In genomic region chr22:29302681-29303465, GRCh38 we compare ENCODE assay signal across 13 cellular contexts. TPM values are rescaled to one million over a fixed set of nuclear protein-coding genes. Genes with fewer than 3 reads are reported as not detected.
A peak's percentile ranks its signal among the peaks of the same experiment; 100 is the strongest.
DNase-seq lines count a peak whose midpoint lies in the region; ATAC-seq and TF ChIP-seq lines count a peak whose summit lies in the region.
"Had no signal": no experiment of that assay in that cellular context is flagged by ENCODE, and none has a peak within 500 bp of the region (broad histone marks: within the 10 kb centered on the region; RNA-seq: fewer than 3 reads in every experiment).

No MANE protein-coding gene starts in this region.

- H3K27me3 ChIP-seq in dorsolateral prefrontal cortex: no peaks in the 10 kb centered on the region
- H3K27me3 ChIP-seq in psoas muscle (ENCODE audit: insufficient read depth in 3 of 3, low read length in 2 of 3): no peaks in the 10 kb centered on the region
- H3K27me3 ChIP-seq: MG63 had no signal

- peaks cover 41% of the 10 kb centered on the region for H3K4me1 Mint-ChIP-seq in CD14-positive monocyte
- H3K4me1 Mint-ChIP-seq in HFFc6 (ENCODE audit: low read depth): no peaks in the 10 kb centered on the region

- H3K4me3 ChIP-seq in dorsolateral prefrontal cortex (no peak overlapping the region), psoas muscle (no peak overlapping the region)
- H3K4me3 ChIP-seq: MG63 had no signal

- H3K9me3 ChIP-seq in psoas muscle: no peaks in the 10 kb centered on the region
- H3K9me3 ChIP-seq: MG63 had no signal

- H3K27me3 Mint-ChIP-seq in CD14-positive monocyte (ENCODE audit: low read depth in 3 of 3): peaks cover 22 to 30% (median 23%) of the 10 kb centered on the region in 3 donors
- H3K27me3 Mint-ChIP-seq in HFFc6 (ENCODE audit: insufficient read depth): peaks cover 9% of the 10 kb centered on the region

- H3K36me3 Mint-ChIP-seq in CD14-positive monocyte (peaks cover 35 to 38% of the 10 kb centered on the region in 2 donors), HFFc6 (ENCODE audit: low read depth) (peaks cover 23% of the 10 kb centered on the region)

- DNase-seq in CD14-positive monocyte (ENCODE audit: low spot score) (no peak), HFFc6 (no peak), dorsolateral prefrontal cortex (peak in 1 of 10 donors; percentile 44), psoas muscle (peak in 1 of 2 donors; percentile 69), cortex of kidney (lab: John Stamatoyannopoulos, UW) (no peak), KG1 (lab: John Stamatoyannopoulos, UW) (no peak), NCI-H146 treated with DMSO at 0.1 percent for 48 hours (lab: John Stamatoyannopoulos, UW; ENCODE audit: unreplicated experiment) (no peak)
- DNase-seq: activated CD4-positive, alpha-beta T cell treated with anti-CD3 and anti-CD28 coated beads, Interleukin-2, amount 50 U/mL, for 1 hour; effector memory CD8-positive, alpha-beta T cell; MG63; NCI-H748 treated with DMSO at 0.1 percent for 48 hours had no signal

- peaks cover 0 to 8% (median 1%) of the 10 kb centered on the region in 7 donors for H3K9me3 Mint-ChIP-seq in CD14-positive monocyte
- H3K9me3 Mint-ChIP-seq in HFFc6: no peaks in the 10 kb centered on the region
- H3K9me3 Mint-ChIP-seq: effector memory CD8-positive, alpha-beta T cell; T-cell had no signal

- H3K4me3 Mint-ChIP-seq in CD14-positive monocyte: no peak overlapping the region
- H3K4me3 Mint-ChIP-seq in HFFc6: no peak overlapping the region
- H3K4me3 Mint-ChIP-seq: activated naive CD8-positive, alpha-beta T cell; effector memory CD8-positive, alpha-beta T cell; T-cell had no signal

- H3K4me1 ChIP-seq in psoas muscle: peaks cover 1% of the 10 kb centered on the region

- H3K27ac ChIP-seq in dorsolateral prefrontal cortex (peak overlapping the region in 58 of 59 donors; percentile 25 to 90 (median 74)), psoas muscle (peak overlapping the region; percentile 21)

- peak in 3 of 4 donors; percentile 14 to 31 (median 26) for ATAC-seq in psoas muscle
- ATAC-seq: effector memory CD8-positive, alpha-beta T cell had no signal

- TF ChIP-seq CTCF in CD14-positive monocyte (IDR thresholded peaks at IDR 0.05) (no peak), HFFc6 (IDR thresholded peaks at IDR 0.05) (0 out of 2 replicates have a peak, but pooled peaks have one; percentile 5), dorsolateral prefrontal cortex (IDR thresholded peaks at IDR 0.05 in 54 of 56, conservative IDR thresholded peaks at IDR 0.05 in 2 of 56; ENCODE audit: low read depth in 1 of 56, partially characterized antibody in 56 of 56) (peak in 7 of 56 donors; percentile 4 to 33 (median 23)), psoas muscle (IDR thresholded peaks at IDR 0.05) (no peak)

- WGBS in psoas muscle, 3 donors: 23 to 34% (median 23%) methylated on average over 13 of the region's 13 CpGs

- H3K27ac Mint-ChIP-seq in CD14-positive monocyte (peak overlapping the region in 6 of 7 donors; percentile 72 to 84 (median 78)), HFFc6 (no peak overlapping the region)
- H3K27ac Mint-ChIP-seq: activated naive CD8-positive, alpha-beta T cell; T-cell had no signal

- H3K36me3 ChIP-seq in psoas muscle (ENCODE audit: insufficient read depth in 1 of 2, low read depth in 1 of 2): peaks cover 8 to 32% of the 10 kb centered on the region in 2 donors

- intact Hi-C loops in CD14-positive monocyte (cut with micrococcal nuclease) (loop anchor here in 1 of 2 donors (5.0 kb wide), 1 partner anchor 36 kb away; the partner anchor contains the start of genes EWSR1 and RHBDD3), dorsolateral prefrontal cortex (cut with DNase I) (no loop called here), psoas muscle (cut with DNase I) (no loop called here)

RNA-seq across cellular contexts. Expression of gene GAS2L1, which starts 3.6 kb away (rescaled TPM):
- 10 to 100 TPM; 14.9 to 15.7 TPM for polyA plus RNA-seq in CD14-positive monocyte
- 10 to 100 TPM; 40.5 to 48.8 (median 43.3) TPM for total RNA-seq in HFFc6 (2021; fragmentation: NEBNext Ultra II Directional; extraction: Animal tissue kit (Norgen Biotek cat#: 25700))
- total RNA-seq in dorsolateral prefrontal cortex: 100 to 1,000 TPM in 1 of 120 experiments, 10 to 100 TPM in 119; 33.5 to 139 (median 57.6) TPM
- total RNA-seq in psoas muscle: 1 to 10 TPM; 4.6 to 7.1 (median 5.7) TPM
- polyA plus RNA-seq in psoas muscle: 10 to 100 TPM in 1 of 3 donors, 1 to 10 TPM in 2; 5.0 to 19.8 (median 5.1) TPM

RNA-seq across cellular contexts. Expression of gene RASL10A, which starts 12.6 kb away (rescaled TPM):
- polyA plus RNA-seq in CD14-positive monocyte: under 1 TPM; 0.35 to 0.50 TPM
- total RNA-seq in HFFc6 (2021; fragmentation: NEBNext Ultra II Directional; extraction: Animal tissue kit (Norgen Biotek cat#: 25700)): under 1 TPM in 2 of 6 experiments, not detected in 4; 0.24 to 0.28 TPM
- total RNA-seq in dorsolateral prefrontal cortex: 10 to 100 TPM in 119 of 120 experiments, 1 to 10 TPM in 1; 8.9 to 47.8 (median 25.3) TPM
- 1 to 10 TPM in 2 of 4 donors, under 1 TPM in 2; 0.61 to 1.2 (median 0.95) TPM for total RNA-seq in psoas muscle
- 1 to 10 TPM in 1 of 3 donors, under 1 TPM in 2; 0.32 to 3.3 (median 0.80) TPM for polyA plus RNA-seq in psoas muscle

RNA-seq across cellular contexts. Expression of gene EWSR1, which starts 34.8 kb away (rescaled TPM):
- polyA plus RNA-seq in CD14-positive monocyte (100 to 1,000 TPM in 1 of 2 donors, 10 to 100 TPM in 1; 81.2 to 136 TPM), psoas muscle (100 to 1,000 TPM; 108 to 152 (median 127) TPM)
- total RNA-seq in HFFc6 (2021; fragmentation: NEBNext Ultra II Directional; extraction: Animal tissue kit (Norgen Biotek cat#: 25700)): 100 to 1,000 TPM; 200 to 291 (median 270) TPM
- total RNA-seq in dorsolateral prefrontal cortex (100 to 1,000 TPM; 167 to 257 (median 211) TPM), psoas muscle (100 to 1,000 TPM in 3 of 4 donors, 10 to 100 TPM in 1; 78.5 to 230 (median 156) TPM)

RNA-seq across cellular contexts. Expression of gene RHBDD3, which starts 35.1 kb away (rescaled TPM):
- 1 to 10 TPM; 4.0 to 4.8 TPM for polyA plus RNA-seq in CD14-positive monocyte
- 10 to 100 TPM; 19.4 to 24.0 (median 21.0) TPM for total RNA-seq in HFFc6 (2021; fragmentation: NEBNext Ultra II Directional; extraction: Animal tissue kit (Norgen Biotek cat#: 25700))
- 10 to 100 TPM; 20.6 to 54.7 (median 29.2) TPM for total RNA-seq in dorsolateral prefrontal cortex
- total RNA-seq in psoas muscle: 10 to 100 TPM; 10.6 to 26.7 (median 16.2) TPM
- 10 to 100 TPM; 20.3 to 36.5 (median 32.4) TPM for polyA plus RNA-seq in psoas muscle

Comparison
In these comparisons a context has a peak if more than half of its experiments do, and no peak if none do; other contexts are left out.
1. RNA of gene GAS2L1, which starts 3.6 kb away (total RNA-seq): 33.5 to 139 TPM in dorsolateral prefrontal cortex and 40.5 to 48.8 TPM in HFFc6; 4.6 to 7.1 TPM in psoas muscle; every median in the first group is over 4 times any median in the second.
2. RNA of gene RASL10A, which starts 12.6 kb away (total RNA-seq): 8.9 to 47.8 TPM in dorsolateral prefrontal cortex; 0.61 to 1.2 TPM in psoas muscle and 0.24 to 0.28 TPM in HFFc6; every median in the first group is over 4 times any median in the second.